ENCODE assay signal across 25 cellular contexts in the genomic region with DNA sequence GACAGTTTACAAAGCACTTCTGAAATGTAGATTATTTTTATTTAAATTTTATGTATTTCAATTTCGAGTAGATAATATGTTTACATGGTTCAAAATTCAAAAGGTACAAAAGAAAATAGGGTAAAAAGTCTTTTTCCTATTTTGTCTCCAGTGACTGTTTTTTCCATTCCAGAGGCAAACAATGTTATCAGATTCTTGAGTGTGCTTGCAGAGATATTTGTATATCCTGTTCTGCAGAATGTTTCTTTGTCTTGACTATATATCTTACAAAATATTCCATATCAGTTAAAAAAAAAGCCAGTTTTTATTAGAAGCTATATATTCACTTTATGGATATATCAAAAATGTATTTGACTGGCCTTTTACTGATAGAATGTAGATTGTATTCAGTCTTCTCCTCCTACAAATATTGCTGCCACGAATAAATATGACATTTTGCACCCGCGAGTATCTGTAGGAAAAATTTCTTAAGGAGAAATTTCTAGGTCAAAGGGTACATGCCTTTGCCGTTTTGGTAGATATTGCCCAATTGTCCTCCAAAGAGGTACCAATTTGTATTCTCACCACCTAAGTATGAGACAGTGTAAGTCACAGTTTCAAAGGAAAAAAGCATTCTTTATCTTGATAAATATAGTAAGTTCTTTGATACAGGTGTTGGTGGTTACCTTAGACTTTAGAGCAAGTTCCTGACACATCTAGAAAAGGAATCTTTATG. TPM values are rescaled to one million over a fixed set of nuclear protein-coding genes. Genes with fewer than 3 reads are reported as not detected.
A peak's percentile ranks its signal among the peaks of the same experiment; 100 is the strongest.
DNase-seq lines count a peak whose midpoint lies in the region; ATAC-seq and TF ChIP-seq lines count a peak whose summit lies in the region.
"Had no signal": no experiment of that assay in that cellular context is flagged by ENCODE, and none has a peak within 500 bp of the region (broad histone marks: within the 10 kb centered on the region; RNA-seq: fewer than 3 reads in every experiment).

No MANE protein-coding gene starts in this region.

- H3K36me3 Mint-ChIP-seq in T-helper 17 cell (ENCODE audit: low read depth): peaks cover 5% of the 10 kb centered on the region
- H3K36me3 Mint-ChIP-seq in effector memory CD8-positive, alpha-beta T cell (ENCODE audit: insufficient read depth): peaks cover 54% of the 10 kb centered on the region

- H3K27me3 ChIP-seq in heart left ventricle: no peaks in the 10 kb centered on the region
- H3K27me3 ChIP-seq in MM.1S (replicated peaks; ENCODE audit: insufficient read depth, low read length): no peaks in the 10 kb centered on the region
- H3K27me3 ChIP-seq: gastrocnemius medialis, sigmoid colon, tibial artery had no signal

- 39 to 60% (median 46%) methylated on average over 5 of the region's 5 CpGs for WGBS in heart left ventricle, 4 donors

- no peak overlapping the region for H3K4me2 ChIP-seq in MM.1S (ENCODE audit: low read depth, low read length)

- no peaks in the 10 kb centered on the region for H3K79me2 ChIP-seq in MM.1S (ENCODE audit: low read length)
- H3K79me2 ChIP-seq: parathyroid adenoma had no signal

- H3K27me3 Mint-ChIP-seq in T-helper 17 cell: no peaks in the 10 kb centered on the region
- no peaks in the 10 kb centered on the region for H3K27me3 Mint-ChIP-seq in effector memory CD8-positive, alpha-beta T cell
- no peaks in the 10 kb centered on the region for H3K27me3 Mint-ChIP-seq in stimulated activated naive CD8-positive, alpha-beta T cell treated with anti-CD3 and anti-CD28 coated beads, Interleukin-15, amount 100 ng/mL, for 72 hours
- H3K27me3 Mint-ChIP-seq: memory B cell; stimulated activated naive B cell treated with anti-CD40 and anti-IgM and Interleukin-4, amounts not matched to agents 10 μg/mL and 1 μg/mL and 100 μg/mL, for 72 hours had no signal

- no peaks in the 10 kb centered on the region for H3K9me2 ChIP-seq in MM.1S (replicated peaks; ENCODE audit: insufficient read depth, low read length)

- H3F3A ChIP-seq in MM.1S (ENCODE audit: insufficient read depth, low read length): no peaks in the 10 kb centered on the region

- ATAC-seq in heart left ventricle (no peak), Right ventricle myocardium inferior (no peak), T-helper 17 cell (peak; percentile 32)
- peak; percentile 22 for ATAC-seq in effector memory CD8-positive, alpha-beta T cell (replicated peaks)
- ATAC-seq in stimulated activated naive CD8-positive, alpha-beta T cell treated with anti-CD3 and anti-CD28 coated beads, Interleukin-15, amount 100 ng/mL, for 72 hours: no peak
- ATAC-seq: esophagus mucosa; gastrocnemius medialis; GM12878; stimulated activated naive B cell treated with anti-CD40 and anti-IgM and Interleukin-4, amounts not matched to agents 10 μg/mL and 1 μg/mL and 100 μg/mL, for 72 hours had no signal

- H3K9ac ChIP-seq in MM.1S (ENCODE audit: low read length): no peak overlapping the region
- H3K9ac ChIP-seq: parathyroid adenoma had no signal

- no peaks in the 10 kb centered on the region for H3K9me3 ChIP-seq in heart left ventricle
- no peaks in the 10 kb centered on the region for H3K9me3 ChIP-seq in T-helper 17 cell (ENCODE audit: control insufficient read depth, low read length, poor library complexity, severe bottlenecking)
- no peaks in the 10 kb centered on the region for H3K9me3 ChIP-seq in MM.1S (replicated peaks; ENCODE audit: insufficient read depth, low read length)
- H3K9me3 ChIP-seq: gastrocnemius medialis, sigmoid colon, tibial artery had no signal

- peaks cover 0 to 61% (median 9%) of the 10 kb centered on the region in 12 donors for H3K4me1 ChIP-seq in heart left ventricle
- peaks cover 8% of the 10 kb centered on the region for H3K4me1 ChIP-seq in MM.1S (ENCODE audit: low read length)
- H3K4me1 ChIP-seq: parathyroid adenoma, tibial artery had no signal

- no peak for TF ChIP-seq CTCF in heart left ventricle (IDR thresholded peaks at IDR 0.05)
- no peak for TF ChIP-seq CTCF in MM.1S (IDR thresholded peaks at IDR 0.05; ENCODE audit: low read length)

- peaks cover 0 to 3% of the 10 kb centered on the region in 2 donors for H3K9me3 Mint-ChIP-seq in effector memory CD8-positive, alpha-beta T cell
- no peaks in the 10 kb centered on the region for H3K9me3 Mint-ChIP-seq in stimulated activated naive CD8-positive, alpha-beta T cell treated with anti-CD3 and anti-CD28 coated beads, Interleukin-15, amount 100 ng/mL, for 72 hours
- H3K9me3 Mint-ChIP-seq: HFFc6; memory B cell; nephron; stimulated activated naive B cell treated with anti-CD40 and anti-IgM and Interleukin-4, amounts not matched to agents 10 μg/mL and 1 μg/mL and 100 μg/mL, for 72 hours had no signal

- peaks cover 46% of the 10 kb centered on the region for H3K4me1 Mint-ChIP-seq in T-helper 17 cell
- peaks cover 46 to 60% of the 10 kb centered on the region in 2 donors for H3K4me1 Mint-ChIP-seq in effector memory CD8-positive, alpha-beta T cell (ENCODE audit: low read depth in 2 of 2)
- peaks cover 73% of the 10 kb centered on the region for H3K4me1 Mint-ChIP-seq in stimulated activated naive CD8-positive, alpha-beta T cell treated with anti-CD3 and anti-CD28 coated beads, Interleukin-15, amount 100 ng/mL, for 72 hours
- H3K4me1 Mint-ChIP-seq: nephron had no signal

- peak overlapping the region; percentile 80 for H3K4me3 Mint-ChIP-seq in T-helper 17 cell
- H3K4me3 Mint-ChIP-seq in effector memory CD8-positive, alpha-beta T cell: peak overlapping the region; percentile 87 to 88
- H3K4me3 Mint-ChIP-seq in stimulated activated naive CD8-positive, alpha-beta T cell treated with anti-CD3 and anti-CD28 coated beads, Interleukin-15, amount 100 ng/mL, for 72 hours: peak overlapping the region; percentile 51 to 80
- H3K4me3 Mint-ChIP-seq: HFFc6; memory B cell; nephron; stimulated activated naive B cell treated with anti-CD40 and anti-IgM and Interleukin-4, amounts not matched to agents 10 μg/mL and 1 μg/mL and 100 μg/mL, for 72 hours had no signal

- DNase-seq in heart left ventricle: no peak
- DNase-seq in Right ventricle myocardium inferior (ENCODE audit: missing footprints): no peak
- DNase-seq in T-helper 17 cell: no peak
- DNase-seq in effector memory CD8-positive, alpha-beta T cell: no peak
- no peak for DNase-seq in stimulated activated naive CD8-positive, alpha-beta T cell treated with anti-CD3 and anti-CD28 coated beads, Interleukin-15, amount 100 ng/mL, for 72 hours
- no peak for DNase-seq in stimulated activated CD4-positive, alpha-beta T cell treated with anti-CD3 and anti-CD28 coated beads, Interleukin-12 subunit alpha, Interleukin-12 subunit beta, amount 100 ng/mL, for 4 hours
- no peak for DNase-seq in Kasumi-1 (lab: John Stamatoyannopoulos, UW)
- DNase-seq in MM.1S: no peak
- DNase-seq: activated CD4-positive, alpha-beta T cell treated with anti-CD3 and anti-CD28 coated beads, Interleukin-2, amount 50 U/mL, for 4 hours; aorta; central memory CD4-positive, alpha-beta T cell; DMS79; gastrocnemius medialis; HFFc6; NCI-H1417 treated with DMSO at 0.1 percent for 48 hours; NCI-H2171 treated with DMSO at 0.1 percent for 48 hours; NCI-H526; sigmoid colon; stimulated activated naive B cell treated with anti-CD40 and anti-IgM and Interleukin-4, amounts not matched to agents 10 μg/mL and 1 μg/mL and 100 μg/mL, for 72 hours; tibial artery had no signal

- no peak for TF ChIP-seq POLR2A in heart left ventricle (IDR thresholded peaks at IDR 0.05)

- peak overlapping the region in 1 of 12 donors; percentile 41 for H3K4me3 ChIP-seq in heart left ventricle
- no peak overlapping the region for H3K4me3 ChIP-seq in MM.1S (ENCODE audit: low read length)
- H3K4me3 ChIP-seq: gastrocnemius medialis, GM12878, sigmoid colon, tibial artery had no signal

- peak overlapping the region in 8 of 12 donors; percentile 4 to 58 (median 21) for H3K27ac ChIP-seq in heart left ventricle
- no peak overlapping the region for H3K27ac ChIP-seq in MM.1S (ENCODE audit: low read length)
- H3K27ac ChIP-seq: parathyroid adenoma, sigmoid colon, tibial artery had no signal

- H3K36me3 ChIP-seq in heart left ventricle (no peaks in the 10 kb centered on the region), MM.1S (replicated peaks; ENCODE audit: insufficient read depth, low read length) (no peaks in the 10 kb centered on the region)
- H3K36me3 ChIP-seq: gastrocnemius medialis, sigmoid colon, tibial artery had no signal

- peak overlapping the region; percentile 82 for H3K27ac Mint-ChIP-seq in T-helper 17 cell
- peak overlapping the region; percentile 90 to 94 for H3K27ac Mint-ChIP-seq in effector memory CD8-positive, alpha-beta T cell
- peak overlapping the region in 1 of 2 donors; percentile 13 for H3K27ac Mint-ChIP-seq in stimulated activated naive CD8-positive, alpha-beta T cell treated with anti-CD3 and anti-CD28 coated beads, Interleukin-15, amount 100 ng/mL, for 72 hours
- H3K27ac Mint-ChIP-seq: HFFc6; memory B cell; nephron; stimulated activated naive B cell treated with anti-CD40 and anti-IgM and Interleukin-4, amounts not matched to agents 10 μg/mL and 1 μg/mL and 100 μg/mL, for 72 hours had no signal

- no peak overlapping the region for H2AFZ ChIP-seq in MM.1S (ENCODE audit: low read length)
- H2AFZ ChIP-seq: parathyroid adenoma had no signal

- intact Hi-C loops in heart left ventricle (cut with DNase I): loop anchor here in 2 of 10 donors (5.0 kb wide), 1 partner anchor 39 kb away; no protein-coding TSS in a partner anchor
- intact Hi-C loops in Right ventricle myocardium inferior (cut with DNase I): no loop called here

- no peaks in the 10 kb centered on the region for H4K20me1 ChIP-seq in MM.1S (ENCODE audit: insufficient read depth, low read length)

RNA-seq across cellular contexts. Expression of gene KLRG1, which starts 2.2 kb away (rescaled TPM):
- 1 to 10 TPM in 8 of 9 donors, not detected in 1; 2.6 to 9.1 (median 4.4) TPM for total RNA-seq in heart left ventricle
- 1 to 10 TPM; 3.6 to 4.1 TPM for polyA plus RNA-seq in heart left ventricle
- 5.8 TPM for total RNA-seq in Right ventricle myocardium inferior
- 10 to 100 TPM in 1 of 2 donors, 1 to 10 TPM in 1; 9.9 to 22.2 TPM for total RNA-seq in T-helper 17 cell

RNA-seq across cellular contexts. Expression of gene M6PR, which starts 42.1 kb away (rescaled TPM):
- 100 to 1,000 TPM in 6 of 9 donors, 10 to 100 TPM in 3; 66.7 to 150 (median 102) TPM for total RNA-seq in heart left ventricle
- polyA plus RNA-seq in heart left ventricle: 10 to 100 TPM; 58.7 to 98.6 TPM
- 83.0 TPM for total RNA-seq in Right ventricle myocardium inferior
- 100 to 1,000 TPM; 185 to 188 TPM for total RNA-seq in T-helper 17 cell

Comparison
In these comparisons a context has a peak if more than half of its experiments do, and no peak if none do; other contexts are left out.
1. ATAC-seq: peak in T-helper 17 cell (single experiment) and effector memory CD8-positive, alpha-beta T cell (single experiment); none in heart left ventricle (0 of 4), Right ventricle myocardium inferior (single experiment) and stimulated activated naive CD8-positive, alpha-beta T cell treated with anti-CD3 and anti-CD28 coated beads, Interleukin-15, amount 100 ng/mL, for 72 hours (single experiment).
2. Peak in every context shown above with its lines, with median percentiles within 50 percentile points of each other: H3K4me3 Mint-ChIP-seq.